8 cellular contexts compared by ENCODE assay signal in the genomic region with DNA sequence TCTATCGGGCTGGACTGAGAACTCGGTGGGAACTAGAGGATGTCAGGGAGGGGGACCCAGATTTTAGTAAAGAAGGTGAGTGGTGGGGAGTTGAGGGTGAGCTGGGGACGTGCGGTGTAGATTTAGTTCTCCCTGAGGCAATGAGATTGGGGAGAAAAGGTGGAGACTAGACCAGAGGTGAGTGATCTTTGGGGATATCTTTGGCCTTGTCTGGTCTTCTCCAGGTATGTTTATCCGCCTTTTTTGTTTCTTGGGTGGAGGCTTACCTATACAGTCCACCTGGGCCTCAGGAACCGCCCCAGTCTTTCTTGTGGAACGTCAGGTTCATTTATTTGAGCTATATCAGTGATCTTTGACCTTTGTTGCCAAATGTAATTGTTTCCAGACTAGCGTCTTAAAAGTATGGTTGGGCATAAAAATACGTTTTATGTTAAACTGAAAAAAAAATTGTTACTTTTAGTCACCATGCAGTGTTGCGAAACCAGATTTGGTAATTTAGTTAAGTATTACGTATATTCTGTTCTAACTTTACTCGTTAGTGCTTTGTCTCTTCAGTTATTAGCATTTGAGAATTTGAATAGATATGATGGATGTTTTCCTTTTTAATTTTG. TPM values are rescaled to one million over a fixed set of nuclear protein-coding genes. Genes with fewer than 3 reads are reported as not detected.
DNase-seq lines count a peak whose midpoint lies in the region; ATAC-seq and TF ChIP-seq lines count a peak whose summit lies in the region.

No MANE protein-coding gene starts in this region.

- peak; percentile 66 for ATAC-seq in mucosa of descending colon

- H3K9ac ChIP-seq in OCI-LY1 (ENCODE audit: low read length): peak overlapping the region; percentile 89

- TF ChIP-seq CTCF in OCI-LY1 (IDR thresholded peaks at IDR 0.05; ENCODE audit: low read length) (no peak), mucosa of descending colon (IDR thresholded peaks at IDR 0.05) (peak; percentile 10)

- H3K4me3 ChIP-seq in OCI-LY1 (ENCODE audit: low read depth, low read length, poor library complexity, severe bottlenecking): peak overlapping the region; percentile 85
- H3K4me3 ChIP-seq in effector memory CD4-positive, alpha-beta T cell (ENCODE audit: insufficient read depth, low read depth, low read length, poor library complexity, severe bottlenecking): peak overlapping the region; percentile 92
- peak overlapping the region; percentile 85 for H3K4me3 ChIP-seq in mucosa of descending colon

- H3K4me2 ChIP-seq in OCI-LY1 (ENCODE audit: low read length): peak overlapping the region; percentile 91

- no peak overlapping the region for H2AFZ ChIP-seq in OCI-LY1 (ENCODE audit: low read length)

- no peaks in the 10 kb centered on the region for H3K27me3 ChIP-seq in OCI-LY1 (ENCODE audit: insufficient read depth, low read length)
- no peaks in the 10 kb centered on the region for H3K27me3 ChIP-seq in effector memory CD4-positive, alpha-beta T cell (replicated peaks; ENCODE audit: control insufficient read depth, insufficient read depth, low read length, poor library complexity, severe bottlenecking)

- H3K27ac ChIP-seq in OCI-LY1 (ENCODE audit: low read depth, low read length, poor library complexity, severe bottlenecking): peak overlapping the region; percentile 66
- H3K27ac ChIP-seq in effector memory CD4-positive, alpha-beta T cell (ENCODE audit: insufficient read depth, low read length, poor library complexity, severe bottlenecking): peak overlapping the region; percentile 90

- intact Hi-C loops in mucosa of descending colon (cut with DNase I, micrococcal nuclease): no loop called here

- no peaks in the 10 kb centered on the region for H3K9me2 ChIP-seq in OCI-LY1 (ENCODE audit: low read depth, low read length)

- no peaks in the 10 kb centered on the region for H4K20me1 ChIP-seq in OCI-LY1 (ENCODE audit: insufficient read depth, low read length)

- peaks cover 43% of the 10 kb centered on the region for H3K79me2 ChIP-seq in OCI-LY1 (ENCODE audit: insufficient read depth, low read length)

- H3K9me3 ChIP-seq in OCI-LY1 (ENCODE audit: low read length) (no peaks in the 10 kb centered on the region), mucosa of descending colon (no peaks in the 10 kb centered on the region)
- no peaks in the 10 kb centered on the region for H3K9me3 ChIP-seq in effector memory CD4-positive, alpha-beta T cell (ENCODE audit: control insufficient read depth, low read length)

- H3F3A ChIP-seq in OCI-LY1 (ENCODE audit: insufficient read depth, low read length): no peaks in the 10 kb centered on the region

- H3K4me1 ChIP-seq in OCI-LY1 (ENCODE audit: insufficient read depth, low read length, severe bottlenecking) (peaks cover 17% of the 10 kb centered on the region), mucosa of descending colon (ENCODE audit: low read depth) (peaks cover 7% of the 10 kb centered on the region)
- peaks cover 4% of the 10 kb centered on the region for H3K4me1 ChIP-seq in effector memory CD4-positive, alpha-beta T cell (ENCODE audit: control insufficient read depth, insufficient read depth, low read length, poor library complexity, severe bottlenecking)

- DNase-seq in SKM-1 treated with dmso at 0.1 percent for 144 hours (lab: John Stamatoyannopoulos, UW; ENCODE audit: unreplicated experiment) (peak; percentile 44), SKM-1 (lab: John Stamatoyannopoulos, UW; ENCODE audit: unreplicated experiment) (no peak), mucosa of descending colon (peak in 1 of 3 donors; percentile 49), NCI-H146 (lab: John Stamatoyannopoulos, UW) (no peak), superior temporal gyrus (ENCODE audit: extremely low spot score) (no peak), amniotic stem cell (lab: John Stamatoyannopoulos, UW) (no peak)
- DNase-seq in effector memory CD4-positive, alpha-beta T cell: no peak

- peaks cover 8% of the 10 kb centered on the region for H3K36me3 ChIP-seq in OCI-LY1 (ENCODE audit: insufficient read depth, low read length)
- peaks cover 4% of the 10 kb centered on the region for H3K36me3 ChIP-seq in effector memory CD4-positive, alpha-beta T cell (ENCODE audit: control insufficient read depth, insufficient read depth, low read length)
- no peaks in the 10 kb centered on the region for H3K36me3 ChIP-seq in mucosa of descending colon (ENCODE audit: low read depth)

RNA-seq across cellular contexts. Expression of gene UBAP1, which starts 0.8 kb away (rescaled TPM):
- 10 to 100 TPM; 33.7 to 53.1 (median 38.2) TPM for total RNA-seq in mucosa of descending colon

RNA-seq across cellular contexts. Expression of gene DCAF12, which starts 53.1 kb away (rescaled TPM):
- total RNA-seq in mucosa of descending colon: 10 to 100 TPM; 28.7 to 43.0 (median 34.0) TPM
